ENCODE assay signal across 9 cellular contexts in genomic region chr14:83463500-83464098, GRCh38.
DNase-seq lines count a peak whose midpoint lies in the region; ATAC-seq and TF ChIP-seq lines count a peak whose summit lies in the region.
"Had no signal": no experiment of that assay in that cellular context is flagged by ENCODE, and none has a peak within 500 bp of the region (broad histone marks: within the 10 kb centered on the region; RNA-seq: fewer than 3 reads in every experiment).

No MANE protein-coding gene starts in this region.

- H3K4me1 ChIP-seq in esophagus squamous epithelium = no peaks in the 10 kb centered on the region

- intact Hi-C loops in esophagus squamous epithelium (cut with DNase I) = no loop called here
- intact Hi-C loops in posterior vena cava (cut with DNase I) = loop anchor here in 1 of 2 donors (10.0 kb wide), 1 partner anchor 609 kb away; no protein-coding TSS in a partner anchor

- TF ChIP-seq CTCF in esophagus squamous epithelium (IDR thresholded peaks at IDR 0.05) = peak in 5 of 6 experiments; percentile 36 to 61 (median 47)

- no peak overlapping the region for H3K27ac ChIP-seq in esophagus squamous epithelium

- H3K36me3 Mint-ChIP-seq in activated T-cell treated with anti-CD3 and anti-CD28 coated beads, Interleukin-2, amount 50 U/mL, for 72 hours (ENCODE audit: insufficient read depth in 2 of 2) = no peaks in the 10 kb centered on the region
- H3K36me3 Mint-ChIP-seq in T-helper 17 cell (ENCODE audit: low read depth) = no peaks in the 10 kb centered on the region

- no peak overlapping the region for H3K4me3 Mint-ChIP-seq in activated T-cell treated with anti-CD3 and anti-CD28 coated beads, Interleukin-2, amount 50 U/mL, for 72 hours
- no peak overlapping the region for H3K4me3 Mint-ChIP-seq in T-helper 17 cell

- DNase-seq in activated T-cell treated with anti-CD3 and anti-CD28 coated beads, Interleukin-2, amount 50 U/mL, for 72 hours = peak; percentile 0 to 11
- DNase-seq in activated T-cell treated with anti-CD3 and anti-CD28 coated beads for 4 hours (no peak), RPMI8226 (peak; percentile 52), esophagus squamous epithelium (lab: John Stamatoyannopoulos, UW) (no peak), pons (ENCODE audit: low spot score) (peak; percentile 75), T-helper 17 cell (no peak), posterior vena cava (ENCODE audit: low spot score) (no peak)
- DNase-seq in Jurkat, Clone E6-1 (ENCODE audit: low read depth, low spot score) = peak; percentile 44

- H3K36me3 ChIP-seq in esophagus squamous epithelium = no peaks in the 10 kb centered on the region

- TF ChIP-seq POLR2A in esophagus squamous epithelium (IDR thresholded peaks at IDR 0.05) = no peak

- peaks cover 2 to 14% of the 10 kb centered on the region in 2 donors for H3K9me3 Mint-ChIP-seq in activated T-cell treated with anti-CD3 and anti-CD28 coated beads, Interleukin-2, amount 50 U/mL, for 72 hours

- no peaks in the 10 kb centered on the region for H3K27me3 Mint-ChIP-seq in activated T-cell treated with anti-CD3 and anti-CD28 coated beads, Interleukin-2, amount 50 U/mL, for 72 hours (ENCODE audit: low read depth)
- no peaks in the 10 kb centered on the region for H3K27me3 Mint-ChIP-seq in T-helper 17 cell

- no peak overlapping the region for H3K27ac Mint-ChIP-seq in activated T-cell treated with anti-CD3 and anti-CD28 coated beads, Interleukin-2, amount 50 U/mL, for 72 hours
- H3K27ac Mint-ChIP-seq in T-helper 17 cell = no peak overlapping the region
- H3K27ac Mint-ChIP-seq: activated naive CD4-positive, alpha-beta T cell treated with anti-CD3 and anti-CD28 coated beads, Interleukin-2, amount 50 U/mL, for 72 hours had no signal

- no peak for ATAC-seq in activated T-cell treated with anti-CD3 and anti-CD28 coated beads, Interleukin-2, amount 50 U/mL, for 72 hours (replicated peaks in 1 of 2)
- no peak for ATAC-seq in T-helper 17 cell
- ATAC-seq: activated naive CD4-positive, alpha-beta T cell treated with anti-CD3 and anti-CD28 coated beads, Interleukin-2, amount 50 U/mL, for 72 hours had no signal

- 34 to 47% methylated on average over 4 of the region's 4 CpGs for WGBS in esophagus squamous epithelium, 2 donors

- no peaks in the 10 kb centered on the region for H3K4me1 Mint-ChIP-seq in activated T-cell treated with anti-CD3 and anti-CD28 coated beads, Interleukin-2, amount 50 U/mL, for 72 hours (ENCODE audit: low read depth)
- no peaks in the 10 kb centered on the region for H3K4me1 Mint-ChIP-seq in T-helper 17 cell

- H3K4me3 ChIP-seq in Jurkat, Clone E6-1 (ENCODE audit: low read length) = no peak overlapping the region
- H3K4me3 ChIP-seq in esophagus squamous epithelium = no peak overlapping the region

- no peaks in the 10 kb centered on the region for H3K27me3 ChIP-seq in esophagus squamous epithelium

- peaks cover 0 to 3% (median 0%) of the 10 kb centered on the region in 3 donors for H3K9me3 ChIP-seq in esophagus squamous epithelium
- no peaks in the 10 kb centered on the region for H3K9me3 ChIP-seq in T-helper 17 cell (ENCODE audit: control insufficient read depth, low read length, poor library complexity, severe bottlenecking)

Comparison
In these comparisons a context has a peak if more than half of its experiments do, and no peak if none do; other contexts are left out.
1. DNase-seq: peak in activated T-cell treated with anti-CD3 and anti-CD28 coated beads, Interleukin-2, amount 50 U/mL, for 72 hours (2 of 2), Jurkat, Clone E6-1 (single experiment), RPMI8226 (single experiment) and pons (single experiment); none in activated T-cell treated with anti-CD3 and anti-CD28 coated beads for 4 hours (single experiment), esophagus squamous epithelium (single experiment), T-helper 17 cell (0 of 3) and posterior vena cava (single experiment).